Comparison of ENCODE assay signal across 20 cellular contexts in the genomic region with DNA sequence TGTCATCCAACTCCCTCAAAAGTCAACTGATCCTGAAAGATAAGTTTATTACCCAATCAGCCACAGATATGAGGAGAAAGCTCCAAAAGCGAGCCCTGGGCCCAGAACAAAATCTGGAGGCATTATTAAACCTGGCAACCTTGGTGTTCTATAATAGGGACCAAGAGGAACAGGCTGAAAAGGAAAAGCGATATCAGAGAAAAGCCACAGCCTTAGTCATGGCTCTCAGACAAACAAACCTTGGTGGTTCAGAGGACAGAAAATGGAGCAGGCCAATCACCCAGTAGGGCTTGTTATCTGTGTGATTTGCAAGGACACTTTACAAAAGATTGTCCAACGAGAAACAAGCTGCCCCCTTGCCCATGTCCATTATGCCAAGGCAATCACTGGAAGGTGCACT. TPM values are rescaled to one million over a fixed set of nuclear protein-coding genes. Genes with fewer than 3 reads are reported as not detected.
"Had no signal": no experiment of that assay in that cellular context is flagged by ENCODE, and none has a peak within 500 bp of the region (broad histone marks: within the 10 kb centered on the region; RNA-seq: fewer than 3 reads in every experiment).

No MANE protein-coding gene starts in this region.

RNA-seq across cellular contexts. Expression of gene EPYC, which starts 19.4 kb away (rescaled TPM):
- total RNA-seq: activated naive CD4-positive, alpha-beta T cell treated with anti-CD3 and anti-CD28 coated beads for 36 hours; activated naive CD4-positive, alpha-beta T cell treated with anti-CD3 and anti-CD28 coated beads, Interleukin-2, amount 50 U/mL, for 72 hours; activated naive CD8-positive, alpha-beta T cell treated with anti-CD3 and anti-CD28 coated beads for 36 hours; activated naive CD8-positive, alpha-beta T cell treated with anti-CD3 and anti-CD28 coated beads, Interleukin-2, amount 10 ng/mL, durations not matched to agents 7 days and 5 days; activated T-cell treated with anti-CD3 and anti-CD28 coated beads, Interleukin-2, amount 50 U/mL, for 4 hours; activated T-cell treated with anti-CD3 and anti-CD28 coated beads, Interleukin-2, amount 50 U/mL, for 72 hours; activated T-helper 1 cell treated with anti-CD3 and anti-CD28 coated beads, Interleukin-12 subunit alpha, Interleukin-12 subunit beta, Interleukin-2, Interleukin-4 antibody, amounts not matched to agents 30 ng/mL and 10 ng/mL and 1 ng/mL, durations not matched to agents 14 hours and 24 hours and 36 hours; activated T-helper 17 cell treated with anti-CD3 and anti-CD28 coated beads, Interleukin-2, amount 50 U/mL, for 72 hours; activated T-helper 2 cell treated with anti-CD3 and anti-CD28 coated beads, Interferon-gamma antibody, Interleukin-2, Interleukin-4, amounts not matched to agents 10 μg/mL and 5 μg/mL and 100 μg/mL, durations not matched to agents 14 hours and 24 hours and 36 hours; aorta; ascending aorta; body of pancreas; breast epithelium; bronchial epithelial cell; cardiac muscle cell; cardiac septum; cerebellum; chondrocyte had no signal
- polyA plus RNA-seq: adrenal gland, cardiac muscle cell had no signal

RNA-seq across cellular contexts. Expression of gene CCER1, which starts 30.4 kb away (rescaled TPM):
- total RNA-seq: activated naive CD4-positive, alpha-beta T cell treated with anti-CD3 and anti-CD28 coated beads for 36 hours; activated naive CD4-positive, alpha-beta T cell treated with anti-CD3 and anti-CD28 coated beads, Interleukin-2, amount 50 U/mL, for 72 hours; activated naive CD8-positive, alpha-beta T cell treated with anti-CD3 and anti-CD28 coated beads for 36 hours; activated naive CD8-positive, alpha-beta T cell treated with anti-CD3 and anti-CD28 coated beads, Interleukin-2, amount 10 ng/mL, durations not matched to agents 7 days and 5 days; activated T-cell treated with anti-CD3 and anti-CD28 coated beads, Interleukin-2, amount 50 U/mL, for 4 hours; activated T-cell treated with anti-CD3 and anti-CD28 coated beads, Interleukin-2, amount 50 U/mL, for 72 hours; activated T-helper 1 cell treated with anti-CD3 and anti-CD28 coated beads, Interleukin-12 subunit alpha, Interleukin-12 subunit beta, Interleukin-2, Interleukin-4 antibody, amounts not matched to agents 30 ng/mL and 10 ng/mL and 1 ng/mL, durations not matched to agents 14 hours and 24 hours and 36 hours; activated T-helper 17 cell treated with anti-CD3 and anti-CD28 coated beads, Interleukin-2, amount 50 U/mL, for 72 hours; activated T-helper 2 cell treated with anti-CD3 and anti-CD28 coated beads, Interferon-gamma antibody, Interleukin-2, Interleukin-4, amounts not matched to agents 10 μg/mL and 5 μg/mL and 100 μg/mL, durations not matched to agents 14 hours and 24 hours and 36 hours; adrenal gland; aorta; ascending aorta; body of pancreas; breast epithelium; bronchial epithelial cell; cardiac muscle cell; cardiac septum; cerebellum; chondrocyte had no signal
- polyA plus RNA-seq: adipose tissue, adrenal gland, aorta, cardiac muscle cell had no signal
